23 cellular contexts compared by ENCODE assay signal in the genomic region with DNA sequence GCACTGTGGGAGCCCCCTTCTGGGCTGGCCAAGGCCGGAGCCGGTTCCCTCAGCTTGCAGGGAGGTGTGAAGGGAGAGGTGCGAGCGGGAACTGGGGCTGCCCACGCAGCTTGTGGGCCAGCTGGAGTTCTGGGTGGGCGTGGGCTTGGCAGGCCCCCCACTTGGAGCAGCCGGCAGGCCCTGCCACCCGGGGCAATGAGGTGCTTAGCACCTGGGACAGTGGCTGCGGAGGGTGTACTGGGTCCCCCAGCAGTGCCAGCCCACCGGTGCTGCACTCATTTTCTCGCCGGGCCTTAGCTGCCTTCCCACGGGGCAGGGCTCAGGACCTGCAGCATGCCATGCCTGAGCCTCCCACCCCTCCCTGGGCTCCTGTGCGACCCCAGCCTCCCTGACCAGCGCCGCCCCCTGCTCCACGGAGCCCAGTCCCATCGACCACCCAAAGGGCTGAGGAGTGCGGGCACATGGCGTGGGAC.
"Had no signal": no experiment of that assay in that cellular context is flagged by ENCODE, and none has a peak within 500 bp of the region (broad histone marks: within the 10 kb centered on the region; RNA-seq: fewer than 3 reads in every experiment).

No MANE protein-coding gene starts in this region.

- H3K9me3 Mint-ChIP-seq: immature natural killer cell, mesothelial cell of epicardium had no signal

- H3K4me3 ChIP-seq: coronary artery, dorsolateral prefrontal cortex, esophagus muscularis mucosa, gastroesophageal sphincter, heart left ventricle, hepatocyte, left lung, lower lobe of right lung, mucosa of descending colon had no signal

- DNase-seq: dermis blood vessel endothelial cell; dorsolateral prefrontal cortex; effector CD4-positive, alpha-beta T cell; effector memory CD4-positive, alpha-beta T cell; foreskin keratinocyte; heart left ventricle; hypothalamus; islet precursor cell; left cardiac atrium; left lung; left ventricle myocardium superior; lower lobe of right lung; mesenchymal stem cell; mucosa of descending colon had no signal

- H3K4me2 ChIP-seq: hepatocyte had no signal

- H2AFZ ChIP-seq: hepatocyte had no signal

- H3K27ac ChIP-seq: coronary artery, dorsolateral prefrontal cortex, esophagus muscularis mucosa, foreskin keratinocyte, gastroesophageal sphincter, heart left ventricle, hepatocyte, left lung, lower lobe of right lung had no signal

- H3K27ac Mint-ChIP-seq: mesothelial cell of epicardium had no signal

- ATAC-seq: foreskin keratinocyte, gastroesophageal sphincter, heart left ventricle, left cardiac atrium, left lung, left ventricle myocardium superior, lower lobe of right lung, mucosa of descending colon had no signal

- H3K4me3 Mint-ChIP-seq: mesothelial cell of epicardium had no signal

- FAIRE-seq: colon, endothelial cell of umbilical vein, frontal cortex had no signal

- H3K4me1 ChIP-seq: foreskin keratinocyte, lower lobe of right lung had no signal

- H3K9me3 ChIP-seq: esophagus muscularis mucosa, gastroesophageal sphincter, heart left ventricle, left lung, lower lobe of right lung, mucosa of descending colon had no signal

- H3K27me3 ChIP-seq: dorsolateral prefrontal cortex, esophagus muscularis mucosa, foreskin keratinocyte, gastroesophageal sphincter, heart left ventricle, hepatocyte, left lung had no signal
